10 cellular contexts compared by ENCODE assay signal in the genomic region with DNA sequence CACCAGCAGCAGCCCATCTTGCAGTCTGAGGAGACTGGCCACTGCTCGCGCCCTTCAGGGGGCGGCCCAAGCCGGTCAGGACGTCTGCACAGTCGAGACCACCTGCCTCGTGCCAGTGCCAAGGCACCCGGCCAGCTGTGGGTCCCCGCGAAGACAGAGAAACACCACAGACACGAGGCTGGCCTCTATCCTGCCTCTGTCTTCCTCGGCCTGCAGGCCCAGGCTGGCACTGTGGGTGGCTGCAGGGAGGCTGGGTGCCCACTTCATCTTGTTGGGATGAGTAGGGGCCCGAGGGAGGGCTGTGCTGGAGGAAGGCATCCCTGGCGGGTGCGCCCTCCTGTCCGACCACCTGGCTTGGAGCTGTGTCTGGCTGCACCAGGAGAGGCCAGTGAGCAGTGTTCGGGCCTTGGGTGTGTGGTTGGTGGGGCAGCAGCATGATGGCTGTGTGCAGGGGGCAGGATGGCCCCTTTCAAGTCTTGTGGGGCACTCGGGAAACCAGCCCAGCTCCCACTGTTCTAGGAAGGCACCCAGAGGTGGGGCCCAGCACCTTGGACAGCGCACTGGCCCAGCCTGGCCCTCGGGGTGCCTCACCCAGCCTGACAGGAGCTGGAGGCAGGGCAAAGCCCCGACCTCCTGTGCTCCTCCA. TPM values are rescaled to one million over a fixed set of nuclear protein-coding genes. Genes with fewer than 3 reads are reported as not detected.
DNase-seq lines count a peak whose midpoint lies in the region; TF ChIP-seq lines count a peak whose summit lies in the region.
"Had no signal": no experiment of that assay in that cellular context is flagged by ENCODE, and none has a peak within 500 bp of the region (broad histone marks: within the 10 kb centered on the region; RNA-seq: fewer than 3 reads in every experiment).

No MANE protein-coding gene starts in this region.

- H3K27me3 ChIP-seq in cardiac muscle cell (peaks cover 8% of the 10 kb centered on the region), spleen (replicated peaks in 1 of 7) (peaks cover 0 to 29% (median 10%) of the 10 kb centered on the region in 7 donors)

- H3K27ac ChIP-seq in RWPE1 = no peak overlapping the region
- H3K27ac ChIP-seq in cardiac muscle cell = no peak overlapping the region
- no peak overlapping the region for H3K27ac ChIP-seq in spleen
- H3K27ac ChIP-seq: neutrophil had no signal

- intact Hi-C loops in spleen (cut with DNase I; ENCODE audit: low total_unique reads) = no loop called here

- H3K4me3 ChIP-seq in cardiac muscle cell (no peak overlapping the region), spleen (no peak overlapping the region)

- 62 to 84% (median 82%) methylated on average over 8 to 21 of the region's 21 CpGs for WGBS in spleen, 5 donors

- DNase-seq in activated T-cell treated with anti-CD3 and anti-CD28 coated beads, Interleukin-2, amount 50 U/mL, for 1 hour = peak; percentile 34
- DNase-seq in activated T-cell treated with anti-CD3 and anti-CD28 coated beads for 4 hours = no peak
- peak; percentile 67 for DNase-seq in RWPE1 (ENCODE audit: low spot score)
- peak; percentile 25 to 82 for DNase-seq in cardiac muscle cell (ENCODE audit: low read depth in 1 of 2, low spot score in 1 of 2)
- DNase-seq in spleen = peak; percentile 61
- no peak for DNase-seq in DMS153 (lab: John Stamatoyannopoulos, UW)
- DNase-seq in activated naive CD4-positive, alpha-beta T cell treated with Interleukin-2 at 50 U/mL for 16 hours = no peak
- DNase-seq in GF-D8 (lab: John Stamatoyannopoulos, UW) = no peak
- DNase-seq: NCI-H187 treated with DMSO at 0.1 percent for 48 hours had no signal

- TF ChIP-seq CTCF in RWPE1 (conservative IDR thresholded peaks at IDR 0.05; ENCODE audit: low read depth) (no peak), cardiac muscle cell (IDR thresholded peaks at IDR 0.05; ENCODE audit: low read depth, low read length) (no peak), spleen (IDR thresholded peaks at IDR 0.05 in 8 of 11, conservative IDR thresholded peaks at IDR 0.05 in 3 of 11) (no peak)

- H3K4me1 ChIP-seq in cardiac muscle cell (ENCODE audit: low read depth) (peaks cover 11% of the 10 kb centered on the region), spleen (no peaks in the 10 kb centered on the region)

- H3K36me3 ChIP-seq in cardiac muscle cell (no peaks in the 10 kb centered on the region), spleen (no peaks in the 10 kb centered on the region)
- H3K36me3 ChIP-seq: neutrophil had no signal

- no peak for TF ChIP-seq POLR2A in spleen (IDR thresholded peaks at IDR 0.05)

- H3K9me3 ChIP-seq in cardiac muscle cell (ENCODE audit: low read depth) = no peaks in the 10 kb centered on the region
- no peaks in the 10 kb centered on the region for H3K9me3 ChIP-seq in spleen
- H3K9me3 ChIP-seq: neutrophil had no signal

- CTCF ChIA-PET in RWPE1 (lab: Yijun Ruan, JAX) = interaction anchor here (0.6 to 0.7 kb wide), 2 partner anchors 11 to 19 kb away, joined by 3 read pairs; no protein-coding TSS in a partner anchor

- POLR2A ChIA-PET in RWPE1 (lab: Yijun Ruan, JAX; ENCODE audit: low non-redundant PET) = no interaction called here

RNA-seq across cellular contexts. Expression of a gene that starts 7.3 kb away (rescaled TPM):
- 30.3 and 58.0 TPM in 2 replicates for total RNA-seq in cardiac muscle cell
- 7.1 and 12.5 TPM in 2 replicates for polyA plus RNA-seq in cardiac muscle cell
- total RNA-seq in spleen = 1 to 10 TPM in 4 of 7 donors, under 1 TPM in 2, not detected in 1; 0.85 to 6.0 (median 1.6) TPM
- 1 to 10 TPM in 1 of 3 donors, under 1 TPM in 2; 0.55 to 1.0 (median 0.96) TPM for polyA plus RNA-seq in spleen

Comparison
In these comparisons a context has a peak if more than half of its experiments do, and no peak if none do; other contexts are left out.
1. DNase-seq: peak in activated T-cell treated with anti-CD3 and anti-CD28 coated beads, Interleukin-2, amount 50 U/mL, for 1 hour (single experiment), RWPE1 (single experiment), cardiac muscle cell (2 of 2) and spleen (single experiment); none in activated T-cell treated with anti-CD3 and anti-CD28 coated beads for 4 hours (single experiment), DMS153 (single experiment), activated naive CD4-positive, alpha-beta T cell treated with Interleukin-2 at 50 U/mL for 16 hours (single experiment) and GF-D8 (single experiment).